ENCODE assay signal across 8 cellular contexts in genomic region chr1:113140588-113141446, GRCh38.
DNase-seq lines count a peak whose midpoint lies in the region; ATAC-seq and TF ChIP-seq lines count a peak whose summit lies in the region.

No MANE protein-coding gene starts in this region.

- no peaks in the 10 kb centered on the region for H3K79me1 ChIP-seq in neuronal stem cell (ENCODE audit: low read depth, low read length)

- H3K4me2 ChIP-seq in neuronal stem cell (ENCODE audit: insufficient read depth, low read length, poor library complexity, severe bottlenecking) = no peak overlapping the region

- no peaks in the 10 kb centered on the region for H3K9me3 ChIP-seq in neuronal stem cell (replicated peaks in 1 of 2; ENCODE audit: control insufficient read depth in 2 of 2, insufficient read depth in 1 of 2, low read depth in 1 of 2, low read length in 2 of 2)
- H3K9me3 ChIP-seq in upper lobe of right lung = no peaks in the 10 kb centered on the region

- peak overlapping the region; percentile 40 for H2BK15ac ChIP-seq in neuronal stem cell (ENCODE audit: low read length)

- H3K4me3 ChIP-seq in neuronal stem cell (ENCODE audit: low read length in 2 of 2) (no peak overlapping the region), upper lobe of right lung (no peak overlapping the region)

- no peak overlapping the region for H2BK120ac ChIP-seq in neuronal stem cell (ENCODE audit: low read depth, low read length)

- no peak overlapping the region for H2BK5ac ChIP-seq in neuronal stem cell (ENCODE audit: low read length)

- H3K27me3 Mint-ChIP-seq in activated T-helper 17 cell treated with anti-CD3 and anti-CD28 coated beads, Interleukin-2, amount 50 U/mL, for 72 hours = no peaks in the 10 kb centered on the region

- H2AFZ ChIP-seq in neuronal stem cell (ENCODE audit: low read length) = peak overlapping the region; percentile 89

- no peak overlapping the region for H3K4ac ChIP-seq in neuronal stem cell (ENCODE audit: low read length)

- H3K18ac ChIP-seq in neuronal stem cell (ENCODE audit: low read length) = peak overlapping the region; percentile 50

- no peaks in the 10 kb centered on the region for H3K9me3 Mint-ChIP-seq in activated T-helper 17 cell treated with anti-CD3 and anti-CD28 coated beads, Interleukin-2, amount 50 U/mL, for 72 hours

- peaks cover 20% of the 10 kb centered on the region for H3K4me1 Mint-ChIP-seq in activated T-helper 17 cell treated with anti-CD3 and anti-CD28 coated beads, Interleukin-2, amount 50 U/mL, for 72 hours

- H3K36me3 ChIP-seq in neuronal stem cell (replicated peaks in 1 of 2; ENCODE audit: control insufficient read depth in 2 of 2, insufficient read depth in 2 of 2, low read length in 2 of 2) = no peaks in the 10 kb centered on the region
- H3K36me3 ChIP-seq in upper lobe of right lung = no peaks in the 10 kb centered on the region

- ATAC-seq in GM21447 (IDR thresholded peaks at IDR 0.05; ENCODE audit: unreplicated experiment) (peak; percentile 75), upper lobe of right lung (peak; percentile 90)
- peak; percentile 83 for ATAC-seq in activated T-helper 17 cell treated with anti-CD3 and anti-CD28 coated beads, Interleukin-2, amount 50 U/mL, for 72 hours (replicated peaks)

- H4K91ac ChIP-seq in neuronal stem cell (ENCODE audit: low read depth, low read length, poor library complexity) = peak overlapping the region; percentile 22

- TF ChIP-seq CTCF in upper lobe of right lung (IDR thresholded peaks at IDR 0.05) = peak; percentile 78

- no peak overlapping the region for H3K27ac Mint-ChIP-seq in activated T-helper 17 cell treated with anti-CD3 and anti-CD28 coated beads, Interleukin-2, amount 50 U/mL, for 72 hours

- no peak overlapping the region for H2AK5ac ChIP-seq in neuronal stem cell (ENCODE audit: low read depth, low read length)

- H3K4me1 ChIP-seq in neuronal stem cell (ENCODE audit: control insufficient read depth in 2 of 2, insufficient read depth in 1 of 2, low read depth in 1 of 2, low read length in 2 of 2) (peaks cover 0 to 3% of the 10 kb centered on the region in 2 donors), upper lobe of right lung (peaks cover 24% of the 10 kb centered on the region)

- peak; percentile 75 for DNase-seq in DMS114 treated with DMSO at 0.1 percent for 48 hours (lab: John Stamatoyannopoulos, UW; ENCODE audit: unreplicated experiment)
- DNase-seq in KBM-7 = peak; percentile 77
- peak; percentile 75 for DNase-seq in RKO (ENCODE audit: low spot score)
- DNase-seq in fibroblast of the conjunctiva (ENCODE audit: low read depth) = peak; percentile 47
- DNase-seq in neuronal stem cell (ENCODE audit: low spot score) = peak; percentile 64
- DNase-seq in upper lobe of right lung = peak; percentile 64

- H3K36me3 Mint-ChIP-seq in activated T-helper 17 cell treated with anti-CD3 and anti-CD28 coated beads, Interleukin-2, amount 50 U/mL, for 72 hours (ENCODE audit: low read depth) = no peaks in the 10 kb centered on the region

- H4K8ac ChIP-seq in neuronal stem cell (ENCODE audit: low read depth, low read length) = no peak overlapping the region

- no peaks in the 10 kb centered on the region for H3K27me3 ChIP-seq in neuronal stem cell (ENCODE audit: control insufficient read depth in 3 of 3, insufficient read depth in 3 of 3, low read depth in 1 of 3, low read length in 3 of 3)
- no peaks in the 10 kb centered on the region for H3K27me3 ChIP-seq in upper lobe of right lung

- H3K23ac ChIP-seq in neuronal stem cell (ENCODE audit: low read depth, low read length, poor library complexity) = no peak overlapping the region

- H3K4me3 Mint-ChIP-seq in activated T-helper 17 cell treated with anti-CD3 and anti-CD28 coated beads, Interleukin-2, amount 50 U/mL, for 72 hours = no peak overlapping the region

- H2BK12ac ChIP-seq in neuronal stem cell (ENCODE audit: low read length) = no peak overlapping the region

- H3K27ac ChIP-seq in neuronal stem cell (replicated peaks; ENCODE audit: low read length) (no peak overlapping the region), upper lobe of right lung (no peak overlapping the region)

- H3K9ac ChIP-seq in neuronal stem cell (ENCODE audit: low read depth, low read length, poor library complexity) = no peak overlapping the region

- in situ Hi-C loops in KBM-7 (cut with MboI; ENCODE audit: low pct_unique_long_range_greater_than_20kb, low sequenced_read_pairs) = loop anchor here (25.0 kb wide), 1 partner anchor 546 kb away; no protein-coding TSS in a partner anchor

- WGBS in neuronal stem cell (ENCODE audit: extremely low coverage in 2 of 2, insufficient read length in 2 of 2, insufficient replicate concordance in 1 of 2), 2 donors = 100% methylated on average over 1 of the region's 13 CpGs; no CpG with 5 or more reads in 1 of the 2 donors

- H3K14ac ChIP-seq in neuronal stem cell (ENCODE audit: low read length) = no peak overlapping the region

- intact Hi-C loops in upper lobe of right lung (cut with DNase I) = no loop called here
